13 cellular contexts compared by ENCODE assay signal in the genomic region with DNA sequence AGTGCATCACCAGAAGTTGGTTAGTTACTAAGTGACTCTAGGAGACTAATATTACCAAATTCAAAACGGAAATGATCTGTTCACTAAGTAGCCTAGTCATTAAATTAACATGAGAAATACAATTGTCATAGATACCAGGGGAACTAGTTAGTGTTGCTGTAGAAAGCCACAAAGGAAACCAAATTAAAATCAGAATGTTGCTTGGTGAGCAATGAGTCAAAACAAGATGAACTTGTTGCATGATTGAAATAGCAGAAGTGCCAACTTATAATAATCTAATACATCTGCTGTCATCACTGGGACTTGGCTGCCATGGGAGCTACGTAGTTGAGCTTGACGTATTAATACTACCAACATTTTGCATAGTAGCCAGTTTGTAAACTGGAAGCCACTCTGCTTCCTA.
DNase-seq lines count a peak whose midpoint lies in the region; ATAC-seq and TF ChIP-seq lines count a peak whose summit lies in the region.
"Had no signal": no experiment of that assay in that cellular context is flagged by ENCODE, and none has a peak within 500 bp of the region (broad histone marks: within the 10 kb centered on the region; RNA-seq: fewer than 3 reads in every experiment).

No MANE protein-coding gene starts in this region.

- no peak for TF ChIP-seq POLR2A in testis (IDR thresholded peaks at IDR 0.05)

- DNase-seq in renal cortical epithelial cell (ENCODE audit: low read depth) (peak; percentile 9), testis (no peak), LoVo (ENCODE audit: low spot score) (no peak)
- no peak for DNase-seq in stimulated activated CD4-positive, alpha-beta T cell treated with anti-CD3 and anti-CD28 coated beads, Interleukin-15, amount 100 ng/mL, for 24 hours
- no peak for DNase-seq in activated CD8-positive, alpha-beta memory T cell treated with anti-CD3 and anti-CD28 coated beads, Interleukin-2, amount 50 U/mL, for 48 hours
- DNase-seq: NCI-H526 treated with DMSO at 0.1 percent for 48 hours; nephron progenitor cell; stimulated activated CD4-positive, alpha-beta T cell treated with anti-CD3 and anti-CD28 coated beads, Interleukin-2, amount 100 ng/mL, for 24 hours; T-cell; tibial artery had no signal

- H3K36me3 ChIP-seq in testis (ENCODE audit: low read depth, missing control alignments) = no peaks in the 10 kb centered on the region
- H3K36me3 ChIP-seq: tibial artery had no signal

- ATAC-seq in GM19023 (IDR thresholded peaks at IDR 0.05; ENCODE audit: unreplicated experiment) (peak; percentile 77), HG02588 (IDR thresholded peaks at IDR 0.05; ENCODE audit: unreplicated experiment) (peak; percentile 60), HG03442 (IDR thresholded peaks at IDR 0.05; ENCODE audit: unreplicated experiment) (peak; percentile 74)
- ATAC-seq: T-cell had no signal

- H3K27me3 ChIP-seq in testis = no peaks in the 10 kb centered on the region
- H3K27me3 ChIP-seq: tibial artery had no signal

- no peak for TF ChIP-seq CTCF in testis (IDR thresholded peaks at IDR 0.05)

- 84 to 85% methylated on average over 3 of the region's 3 CpGs for WGBS in testis, 2 donors

- no peak overlapping the region for H3K4me3 ChIP-seq in testis
- H3K4me3 ChIP-seq: tibial artery had no signal

- no peak overlapping the region for H3K27ac ChIP-seq in testis
- H3K27ac ChIP-seq: tibial artery had no signal

- no peaks in the 10 kb centered on the region for H3K4me1 ChIP-seq in testis
- H3K4me1 ChIP-seq: tibial artery had no signal

- H3K9me3 ChIP-seq in testis = no peaks in the 10 kb centered on the region
- H3K9me3 ChIP-seq: tibial artery had no signal

- intact Hi-C loops in testis (cut with DNase I; ENCODE audit: low total_unique reads) = no loop called here
